In the genomic region with DNA sequence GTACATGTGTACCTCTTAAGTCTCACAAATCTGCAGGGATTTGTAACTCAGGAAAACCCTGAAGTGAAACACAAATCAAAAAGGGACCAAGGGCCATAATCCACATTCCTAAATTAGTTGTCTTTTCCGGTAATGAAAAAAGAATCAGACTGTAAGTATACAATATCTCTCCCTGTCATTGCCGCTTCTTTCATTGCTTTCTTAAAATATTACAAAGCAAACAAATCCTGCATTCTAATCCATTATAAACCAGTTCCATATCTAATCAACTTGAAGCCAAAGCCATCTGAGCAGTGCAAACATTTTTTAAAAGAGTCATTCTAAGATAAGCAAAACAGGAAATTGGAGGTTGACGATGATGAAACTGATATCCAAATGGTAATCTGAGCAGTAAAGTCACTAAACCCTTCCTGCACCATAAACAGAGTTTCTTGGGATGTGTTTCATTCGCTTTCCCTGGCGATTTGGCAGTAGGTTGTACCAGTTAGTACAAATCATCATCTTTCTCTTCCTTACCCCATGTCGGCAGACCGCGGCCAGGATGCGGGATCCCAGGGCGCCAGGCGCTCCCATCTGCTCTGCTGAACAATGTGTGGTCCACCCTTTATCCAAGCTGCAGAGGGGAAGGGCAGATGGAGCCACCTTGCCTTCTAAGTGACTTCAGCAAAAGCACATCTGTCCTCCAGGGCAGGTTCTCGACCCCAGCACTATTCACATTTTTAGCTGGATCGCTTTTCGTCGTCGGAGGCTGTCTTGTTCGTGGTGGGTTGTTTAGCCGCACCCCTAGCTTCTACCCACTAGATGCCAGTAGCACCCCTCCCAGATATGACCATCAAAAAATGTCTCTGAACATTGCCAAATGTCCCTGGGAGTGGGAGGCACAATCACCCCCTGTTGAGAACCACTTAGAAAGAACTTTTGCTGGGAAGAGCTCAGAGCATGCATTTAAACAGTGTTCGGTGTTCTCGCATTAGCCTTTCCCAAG, we compare ENCODE assay signal across 1 cellular context.
TF ChIP-seq lines count a peak whose summit lies in the region.

No MANE protein-coding gene starts in this region.

TF ChIP-seq in HEK293, 187 proteins besides CTCF, POLR2A, EP300 and RAD21 (continued from another document and continues in another):
- TF ChIP-seq, protein P1, sequence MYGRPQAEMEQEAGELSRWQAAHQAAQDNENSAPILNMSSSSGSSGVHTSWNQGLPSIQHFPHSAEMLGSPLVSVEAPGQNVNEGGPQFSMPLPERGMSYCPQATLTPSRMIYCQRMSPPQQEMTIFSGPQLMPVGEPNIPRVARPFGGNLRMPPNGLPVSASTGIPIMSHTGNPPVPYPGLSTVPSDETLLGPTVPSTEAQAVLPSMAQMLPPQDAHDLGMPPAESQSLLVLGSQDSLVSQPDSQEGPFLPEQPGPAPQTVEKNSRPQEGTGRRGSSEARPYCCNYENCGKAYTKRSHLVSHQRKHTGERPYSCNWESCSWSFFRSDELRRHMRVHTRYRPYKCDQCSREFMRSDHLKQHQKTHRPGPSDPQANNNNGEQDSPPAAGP (tag by site-specific recombination; IDR thresholded peaks at IDR 0.05), result no peak; the same call in 1 of the 2 replicates
- TF ChIP-seq, protein P2, sequence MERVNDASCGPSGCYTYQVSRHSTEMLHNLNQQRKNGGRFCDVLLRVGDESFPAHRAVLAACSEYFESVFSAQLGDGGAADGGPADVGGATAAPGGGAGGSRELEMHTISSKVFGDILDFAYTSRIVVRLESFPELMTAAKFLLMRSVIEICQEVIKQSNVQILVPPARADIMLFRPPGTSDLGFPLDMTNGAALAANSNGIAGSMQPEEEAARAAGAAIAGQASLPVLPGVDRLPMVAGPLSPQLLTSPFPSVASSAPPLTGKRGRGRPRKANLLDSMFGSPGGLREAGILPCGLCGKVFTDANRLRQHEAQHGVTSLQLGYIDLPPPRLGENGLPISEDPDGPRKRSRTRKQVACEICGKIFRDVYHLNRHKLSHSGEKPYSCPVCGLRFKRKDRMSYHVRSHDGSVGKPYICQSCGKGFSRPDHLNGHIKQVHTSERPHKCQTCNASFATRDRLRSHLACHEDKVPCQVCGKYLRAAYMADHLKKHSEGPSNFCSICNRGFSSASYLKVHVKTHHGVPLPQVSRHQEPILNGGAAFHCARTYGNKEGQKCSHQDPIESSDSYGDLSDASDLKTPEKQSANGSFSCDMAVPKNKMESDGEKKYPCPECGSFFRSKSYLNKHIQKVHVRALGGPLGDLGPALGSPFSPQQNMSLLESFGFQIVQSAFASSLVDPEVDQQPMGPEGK (tag by site-specific recombination; IDR thresholded peaks at IDR 0.05), result no peak
- TF ChIP-seq ZNF830 (tag by site-specific recombination; IDR thresholded peaks at IDR 0.05; ENCODE audit: low read depth) (no peak), ZNF76 (tag by site-specific recombination; IDR thresholded peaks at IDR 0.05; ENCODE audit: borderline replicate concordance, low read depth) (no peak), TRIM28 (IDR thresholded peaks at IDR 0.05; ENCODE audit: borderline replicate concordance, low read length) (peak; percentile 93; the same call in 1 of the 2 replicates), ZSCAN16 (tag by site-specific recombination; IDR thresholded peaks at IDR 0.05) (no peak), ZNF600 (tag by site-specific recombination; IDR thresholded peaks at IDR 0.05) (peak; percentile 78), ZNF2 (tag by site-specific recombination; IDR thresholded peaks at IDR 0.05) (no peak), ZNF221 (tag by site-specific recombination; IDR thresholded peaks at IDR 0.05; ENCODE audit: borderline replicate concordance) (no peak), ZNF175 (tag by site-specific recombination; IDR thresholded peaks at IDR 0.05) (no peak), ZNF776 (tag by site-specific recombination; IDR thresholded peaks at IDR 0.05; ENCODE audit: borderline replicate concordance) (no peak), ZNF146 (tag by site-specific recombination; IDR thresholded peaks at IDR 0.05) (no peak), ZNF184 (tag by site-specific recombination; IDR thresholded peaks at IDR 0.05) (no peak), SALL2 (tag by site-specific recombination; IDR thresholded peaks at IDR 0.05; ENCODE audit: borderline replicate concordance) (no peak), ZNF292 (tag by site-specific recombination; IDR thresholded peaks at IDR 0.05; ENCODE audit: borderline replicate concordance, low read depth) (no peak), ZNF549 (tag by site-specific recombination; IDR thresholded peaks at IDR 0.05) (no peak), GLI4 (tag by site-specific recombination; IDR thresholded peaks at IDR 0.05) (no peak), ZNF501 (tag by site-specific recombination; IDR thresholded peaks at IDR 0.05) (no peak), PRDM2 (tag by site-specific recombination; IDR thresholded peaks at IDR 0.05; ENCODE audit: borderline replicate concordance) (no peak), ZNF610 (tag by site-specific recombination; IDR thresholded peaks at IDR 0.05; ENCODE audit: borderline replicate concordance) (peak; percentile 57; the same call in 1 of the 2 replicates), REST (tag by site-specific recombination; IDR thresholded peaks at IDR 0.05) (no peak), OSR2 (tag by site-specific recombination; IDR thresholded peaks at IDR 0.05) (peak; percentile 93), ZNF138 (tag by site-specific recombination; IDR thresholded peaks at IDR 0.05; ENCODE audit: borderline replicate concordance) (no peak), ZBTB48 (tag by site-specific recombination; IDR thresholded peaks at IDR 0.05) (no peak), ZNF561 (tag by site-specific recombination; IDR thresholded peaks at IDR 0.05; ENCODE audit: borderline replicate concordance) (no peak), ZNF223 (tag by site-specific recombination; IDR thresholded peaks at IDR 0.05) (no peak), ZNF521 (tag by site-specific recombination; IDR thresholded peaks at IDR 0.05) (no peak), SP2 (tag by site-specific recombination; IDR thresholded peaks at IDR 0.05) (no peak), ZNF324 (tag by site-specific recombination; IDR thresholded peaks at IDR 0.05) (no peak), ZNF555 (tag by site-specific recombination; conservative IDR thresholded peaks at IDR 0.05) (no peak), ZNF16 (tag by site-specific recombination; IDR thresholded peaks at IDR 0.05; ENCODE audit: low read depth) (no peak)
- TF ChIP-seq, protein P3, sequence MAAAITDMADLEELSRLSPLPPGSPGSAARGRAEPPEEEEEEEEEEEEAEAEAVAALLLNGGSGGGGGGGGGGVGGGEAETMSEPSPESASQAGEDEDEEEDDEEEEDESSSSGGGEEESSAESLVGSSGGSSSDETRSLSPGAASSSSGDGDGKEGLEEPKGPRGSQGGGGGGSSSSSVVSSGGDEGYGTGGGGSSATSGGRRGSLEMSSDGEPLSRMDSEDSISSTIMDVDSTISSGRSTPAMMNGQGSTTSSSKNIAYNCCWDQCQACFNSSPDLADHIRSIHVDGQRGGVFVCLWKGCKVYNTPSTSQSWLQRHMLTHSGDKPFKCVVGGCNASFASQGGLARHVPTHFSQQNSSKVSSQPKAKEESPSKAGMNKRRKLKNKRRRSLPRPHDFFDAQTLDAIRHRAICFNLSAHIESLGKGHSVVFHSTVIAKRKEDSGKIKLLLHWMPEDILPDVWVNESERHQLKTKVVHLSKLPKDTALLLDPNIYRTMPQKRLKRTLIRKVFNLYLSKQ (tag by site-specific recombination; IDR thresholded peaks at IDR 0.05; ENCODE audit: borderline replicate concordance), result no peak
- TF ChIP-seq, protein P4, sequence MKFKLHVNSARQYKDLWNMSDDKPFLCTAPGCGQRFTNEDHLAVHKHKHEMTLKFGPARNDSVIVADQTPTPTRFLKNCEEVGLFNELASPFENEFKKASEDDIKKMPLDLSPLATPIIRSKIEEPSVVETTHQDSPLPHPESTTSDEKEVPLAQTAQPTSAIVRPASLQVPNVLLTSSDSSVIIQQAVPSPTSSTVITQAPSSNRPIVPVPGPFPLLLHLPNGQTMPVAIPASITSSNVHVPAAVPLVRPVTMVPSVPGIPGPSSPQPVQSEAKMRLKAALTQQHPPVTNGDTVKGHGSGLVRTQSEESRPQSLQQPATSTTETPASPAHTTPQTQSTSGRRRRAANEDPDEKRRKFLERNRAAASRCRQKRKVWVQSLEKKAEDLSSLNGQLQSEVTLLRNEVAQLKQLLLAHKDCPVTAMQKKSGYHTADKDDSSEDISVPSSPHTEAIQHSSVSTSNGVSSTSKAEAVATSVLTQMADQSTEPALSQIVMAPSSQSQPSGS (tag by site-specific recombination; IDR thresholded peaks at IDR 0.05; ENCODE audit: low read depth), result no peak
- TF ChIP-seq, protein P5, sequence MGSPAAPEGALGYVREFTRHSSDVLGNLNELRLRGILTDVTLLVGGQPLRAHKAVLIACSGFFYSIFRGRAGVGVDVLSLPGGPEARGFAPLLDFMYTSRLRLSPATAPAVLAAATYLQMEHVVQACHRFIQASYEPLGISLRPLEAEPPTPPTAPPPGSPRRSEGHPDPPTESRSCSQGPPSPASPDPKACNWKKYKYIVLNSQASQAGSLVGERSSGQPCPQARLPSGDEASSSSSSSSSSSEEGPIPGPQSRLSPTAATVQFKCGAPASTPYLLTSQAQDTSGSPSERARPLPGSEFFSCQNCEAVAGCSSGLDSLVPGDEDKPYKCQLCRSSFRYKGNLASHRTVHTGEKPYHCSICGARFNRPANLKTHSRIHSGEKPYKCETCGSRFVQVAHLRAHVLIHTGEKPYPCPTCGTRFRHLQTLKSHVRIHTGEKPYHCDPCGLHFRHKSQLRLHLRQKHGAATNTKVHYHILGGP (tag by site-specific recombination; IDR thresholded peaks at IDR 0.05), result no peak
- TF ChIP-seq, protein P6, sequence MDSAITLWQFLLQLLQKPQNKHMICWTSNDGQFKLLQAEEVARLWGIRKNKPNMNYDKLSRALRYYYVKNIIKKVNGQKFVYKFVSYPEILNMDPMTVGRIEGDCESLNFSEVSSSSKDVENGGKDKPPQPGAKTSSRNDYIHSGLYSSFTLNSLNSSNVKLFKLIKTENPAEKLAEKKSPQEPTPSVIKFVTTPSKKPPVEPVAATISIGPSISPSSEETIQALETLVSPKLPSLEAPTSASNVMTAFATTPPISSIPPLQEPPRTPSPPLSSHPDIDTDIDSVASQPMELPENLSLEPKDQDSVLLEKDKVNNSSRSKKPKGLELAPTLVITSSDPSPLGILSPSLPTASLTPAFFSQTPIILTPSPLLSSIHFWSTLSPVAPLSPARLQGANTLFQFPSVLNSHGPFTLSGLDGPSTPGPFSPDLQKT (IDR thresholded peaks at IDR 0.05; ENCODE audit: borderline replicate concordance, low read depth, low read length), result peak; percentile 48; the same call in 1 of the 2 replicates
